In the genomic region with DNA sequence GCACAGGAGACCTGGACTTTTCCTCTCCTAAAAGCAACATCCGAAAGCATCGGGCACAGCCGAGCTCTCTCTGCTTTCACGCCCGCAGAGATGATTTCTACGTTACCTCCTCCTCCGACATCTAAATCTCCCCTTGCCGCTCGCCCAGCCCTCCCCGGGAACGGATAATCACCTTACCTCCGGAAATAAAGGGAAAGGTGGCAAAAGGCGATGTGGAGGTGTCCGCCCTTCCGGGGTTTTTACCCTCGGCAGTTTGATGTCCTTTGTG, we compare ENCODE assay signal across 8 cellular contexts. TPM values are rescaled to one million over a fixed set of nuclear protein-coding genes. Genes with fewer than 3 reads are reported as not detected.
DNase-seq lines count a peak whose midpoint lies in the region; ATAC-seq, FAIRE-seq and TF ChIP-seq lines count a peak whose summit lies in the region.

No MANE protein-coding gene starts in this region.

- H3K27me3 ChIP-seq in SJCRH30: no peaks in the 10 kb centered on the region
- peaks cover 37% of the 10 kb centered on the region for H3K27me3 ChIP-seq in left ventricle myocardium inferior (ENCODE audit: low read depth)
- H3K27me3 ChIP-seq in small intestine (ENCODE audit: control insufficient read depth in 2 of 2, insufficient read depth in 2 of 2, low read length in 2 of 2): no peaks in the 10 kb centered on the region

- peaks cover 5% of the 10 kb centered on the region; the same call in 1 of the 2 replicates for H3K36me3 ChIP-seq in SJCRH30
- H3K36me3 ChIP-seq in left ventricle myocardium inferior: no peaks in the 10 kb centered on the region
- no peaks in the 10 kb centered on the region for H3K36me3 ChIP-seq in small intestine (ENCODE audit: control insufficient read depth in 2 of 2, insufficient read depth in 2 of 2, low read length in 2 of 2)

- FAIRE-seq in small intestine (lab: Jason Lieb, UNC): no peak

- H3K4me3 ChIP-seq in SJCRH30: peak overlapping the region; percentile 86
- H3K4me3 ChIP-seq in left ventricle myocardium inferior: peak overlapping the region; percentile 77
- peak overlapping the region; percentile 70 to 92 for H3K4me3 ChIP-seq in small intestine (ENCODE audit: low read depth in 1 of 2, low read length in 2 of 2)

- H3K4me1 ChIP-seq in SJCRH30 (peaks cover 48% of the 10 kb centered on the region), left ventricle myocardium inferior (peaks cover 63% of the 10 kb centered on the region), small intestine (ENCODE audit: control insufficient read depth in 2 of 2, insufficient read depth in 1 of 2, low read depth in 1 of 2, low read length in 1 of 2) (peaks cover 5 to 8% of the 10 kb centered on the region in 2 donors)

- H3K9me3 ChIP-seq in SJCRH30 (replicated peaks): no peaks in the 10 kb centered on the region
- no peaks in the 10 kb centered on the region for H3K9me3 ChIP-seq in left ventricle myocardium inferior (replicated peaks)
- no peaks in the 10 kb centered on the region for H3K9me3 ChIP-seq in small intestine (ENCODE audit: control insufficient read depth, low read depth)

- no peak for TF ChIP-seq CTCF in left ventricle myocardium inferior (IDR thresholded peaks at IDR 0.05; ENCODE audit: borderline replicate concordance)

- intact Hi-C loops in left ventricle myocardium inferior (cut with micrococcal nuclease): loop anchor here (10.0 kb wide), 1 partner anchor 63 kb away; no protein-coding TSS in a partner anchor

- 0 to 1% (median 0%) methylated on average over 16 of the region's 16 CpGs for WGBS in small intestine, 3 donors

- H3K27ac ChIP-seq in SJCRH30: peak overlapping the region; percentile 80
- H3K27ac ChIP-seq in left ventricle myocardium inferior (replicated peaks): peak overlapping the region; percentile 86
- H3K27ac ChIP-seq in small intestine (ENCODE audit: low read depth in 1 of 2, low read length in 1 of 2): peak overlapping the region; percentile 91

- no peak for ATAC-seq in HG02870 (IDR thresholded peaks at IDR 0.05; ENCODE audit: unreplicated experiment)

- peak; percentile 64 for DNase-seq in NCI-H1105 (lab: John Stamatoyannopoulos, UW)
- no peak for DNase-seq in NCI-H1105 treated with DMSO at 0.1 percent for 48 hours (lab: John Stamatoyannopoulos, UW)
- DNase-seq in SJCRH30: no peak
- DNase-seq in left ventricle myocardium inferior: no peak
- DNase-seq in small intestine: no peak
- DNase-seq in cerebellum (ENCODE audit: low spot score): no peak
- DNase-seq in stimulated activated CD4-positive, alpha-beta T cell treated with anti-CD3 and anti-CD28 coated beads, Interleukin-4, amount 100 ng/mL, for 1 hour: no peak

RNA-seq across cellular contexts. Expression of gene SLC38A1, which starts 0.6 kb away (rescaled TPM):
- 167 and 195 TPM in 2 replicates for total RNA-seq in SJCRH30 (2014; rRNA removed; shearing (Covaris generic))
- total RNA-seq in left ventricle myocardium inferior (134 TPM), cerebellum (198 TPM)
- polyA plus RNA-seq in small intestine: 10 to 100 TPM in 1 of 3 donors, 1 to 10 TPM in 2; 3.6 to 38.1 (median 5.1) TPM
